15 cellular contexts compared by ENCODE assay signal in the genomic region with DNA sequence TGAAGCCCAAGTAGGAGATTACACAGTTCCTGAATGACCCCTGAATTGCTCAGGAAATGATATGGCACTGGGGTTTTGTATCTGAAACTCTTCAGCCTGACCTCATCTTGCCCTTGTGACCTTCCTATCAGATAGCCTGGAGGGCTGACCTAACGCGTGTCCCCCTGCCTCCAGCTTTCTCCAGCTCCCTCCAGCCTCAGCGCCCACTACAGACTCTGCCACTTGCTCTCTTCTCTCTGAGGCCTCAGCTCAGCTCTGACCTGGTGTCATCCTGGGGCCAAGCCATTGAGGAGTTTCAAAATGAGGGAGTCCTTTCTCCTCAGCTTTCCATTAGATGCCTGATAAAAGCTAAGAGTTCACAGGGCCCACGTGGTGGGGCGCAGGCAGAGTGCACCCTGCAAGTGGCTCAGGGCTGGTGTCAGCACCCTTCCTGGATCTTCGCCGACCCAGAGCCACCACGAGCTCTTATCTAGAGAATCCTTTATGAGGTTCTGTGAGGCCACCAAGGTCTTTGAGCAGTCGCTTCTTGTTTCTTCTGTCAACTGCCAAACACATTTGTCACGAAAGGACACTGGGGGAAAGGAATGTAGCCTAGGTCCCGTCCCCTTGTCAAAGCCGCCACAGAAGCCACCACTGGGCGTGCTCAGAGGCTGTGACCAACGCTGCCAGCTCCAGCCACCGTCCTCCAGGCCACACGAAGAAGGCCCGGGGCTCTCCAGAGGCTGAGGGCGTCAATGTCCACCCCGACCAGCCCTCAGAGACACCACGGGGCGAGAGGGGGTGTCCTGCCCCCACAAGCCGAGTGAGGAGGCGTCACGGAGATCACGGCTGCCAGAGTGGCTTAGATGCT.
"Had no signal": no experiment of that assay in that cellular context is flagged by ENCODE, and none has a peak within 500 bp of the region (broad histone marks: within the 10 kb centered on the region; RNA-seq: fewer than 3 reads in every experiment).

No MANE protein-coding gene starts in this region.

- H3K4me1 Mint-ChIP-seq: naive thymus-derived CD8-positive, alpha-beta T cell had no signal

- H3K9me3 ChIP-seq: mucosa of descending colon, ovary had no signal

- H3K27ac Mint-ChIP-seq: activated CD8-positive, alpha-beta T cell treated with anti-CD3 and anti-CD28 coated beads for 36 hours; activated naive CD8-positive, alpha-beta T cell; naive thymus-derived CD8-positive, alpha-beta T cell; stimulated activated naive CD8-positive, alpha-beta T cell treated with anti-CD3 and anti-CD28 coated beads, Interleukin-15, Interleukin-2, amounts not matched to agents 100 ng/mL and 50 ng/mL, for 24 hours had no signal

- H3K4me3 Mint-ChIP-seq: activated CD8-positive, alpha-beta T cell treated with anti-CD3 and anti-CD28 coated beads for 36 hours; activated naive CD8-positive, alpha-beta T cell; naive thymus-derived CD8-positive, alpha-beta T cell; stimulated activated naive CD8-positive, alpha-beta T cell treated with anti-CD3 and anti-CD28 coated beads, Interleukin-15, Interleukin-2, amounts not matched to agents 100 ng/mL and 50 ng/mL, for 24 hours had no signal

- H3K9me3 Mint-ChIP-seq: activated CD8-positive, alpha-beta T cell treated with anti-CD3 and anti-CD28 coated beads for 36 hours; naive thymus-derived CD8-positive, alpha-beta T cell; stimulated activated naive CD8-positive, alpha-beta T cell treated with anti-CD3 and anti-CD28 coated beads, Interleukin-15, Interleukin-2, amounts not matched to agents 100 ng/mL and 50 ng/mL, for 24 hours had no signal

- DNase-seq: activated CD4-positive, alpha-beta T cell treated with anti-CD3 and anti-CD28 coated beads for 1 hour; activated CD8-positive, alpha-beta T cell treated with anti-CD3 and anti-CD28 coated beads for 36 hours; activated gamma-delta T cell; activated T-cell treated with anti-CD3 and anti-CD28 coated beads for 4 hours; hypothalamus; mammary epithelial cell; mucosa of descending colon; naive thymus-derived CD8-positive, alpha-beta T cell; stimulated activated CD4-positive, alpha-beta T cell treated with anti-CD3 and anti-CD28 coated beads, Interleukin-15, amount 100 ng/mL, for 24 hours; stimulated activated CD4-positive, alpha-beta T cell treated with anti-CD3 and anti-CD28 coated beads, Interleukin-4, amount 100 ng/mL, for 24 hours; T-helper 9 cell had no signal

- H3K27ac ChIP-seq: dorsolateral prefrontal cortex, ovary had no signal

- H3K36me3 Mint-ChIP-seq: activated naive CD8-positive, alpha-beta T cell; naive thymus-derived CD8-positive, alpha-beta T cell had no signal

- H3K36me3 ChIP-seq: ovary had no signal

- H3K4me3 ChIP-seq: dorsolateral prefrontal cortex, mucosa of descending colon, ovary had no signal

- H3K27me3 ChIP-seq: dorsolateral prefrontal cortex, ovary had no signal
